Comparison of ENCODE assay signal across 1 cellular context in genomic region chr4:156959298-156959702, GRCh38.
TF ChIP-seq lines count a peak whose summit lies in the region.

No MANE protein-coding gene starts in this region.

TF ChIP-seq in WTC11, 78 proteins besides CTCF, POLR2A, EP300 and RAD21 (continued from another document):
- TF ChIP-seq JAZF1 (CRISPR knock-in tag; IDR thresholded peaks at IDR 0.05), result no peak
TF ChIP-seq in WTC11: peak in this region for 0.
